Comparison of ENCODE assay signal across 1 cellular context in the genomic region with DNA sequence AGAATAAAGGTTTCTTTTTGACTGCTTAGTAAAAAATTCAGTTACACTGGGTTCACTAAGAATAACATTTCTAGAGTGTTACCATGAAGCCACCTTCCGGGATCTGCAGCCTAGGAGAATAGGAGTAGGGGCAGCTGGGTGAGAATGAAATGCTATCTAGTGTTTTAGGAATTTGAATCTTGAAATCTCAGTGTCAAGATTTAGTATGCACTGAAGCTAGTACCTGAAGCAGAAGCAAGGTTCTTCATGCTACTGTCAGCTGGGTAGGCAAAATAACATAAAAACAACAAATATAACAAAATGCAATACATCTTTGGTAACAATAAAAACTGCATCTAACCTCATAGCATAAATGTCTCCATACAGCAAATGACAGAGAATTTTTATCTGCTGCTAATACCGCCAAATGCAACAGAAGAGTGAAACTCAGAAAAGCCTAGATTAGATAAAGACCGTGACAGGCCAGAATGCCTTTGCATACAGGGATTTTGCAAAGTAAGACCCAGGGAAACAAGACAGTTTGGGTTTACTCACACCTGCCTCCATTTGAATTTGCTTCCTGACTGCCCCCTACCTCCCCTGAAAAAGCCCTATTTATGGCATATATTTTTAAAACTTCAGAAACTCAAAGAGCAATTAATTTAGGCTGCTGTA.
TF ChIP-seq lines count a peak whose summit lies in the region.

No MANE protein-coding gene starts in this region.

TF ChIP-seq in GM23338, 12 proteins besides CTCF, POLR2A, EP300 and RAD21:
- TF ChIP-seq ZNF462 (CRISPR knock-in tag; IDR thresholded peaks at IDR 0.05) (no peak), EZH2 (IDR thresholded peaks at IDR 0.05; ENCODE audit: low read depth, unreplicated experiment) (no peak), CREB1 (CRISPR knock-in tag; IDR thresholded peaks at IDR 0.05; ENCODE audit: low read depth) (no peak), ZNF114 (CRISPR knock-in tag; IDR thresholded peaks at IDR 0.05) (no peak), JUNB (IDR thresholded peaks at IDR 0.05; ENCODE audit: unreplicated experiment) (no peak), ZNF331 (CRISPR knock-in tag; IDR thresholded peaks at IDR 0.05; ENCODE audit: low read depth) (no peak), ETS1 (IDR thresholded peaks at IDR 0.05) (no peak), NANOG (IDR thresholded peaks at IDR 0.05; ENCODE audit: borderline replicate concordance) (no peak), EZH2phosphoT487 (IDR thresholded peaks at IDR 0.05; ENCODE audit: unreplicated experiment) (no peak), STAT1 (IDR thresholded peaks at IDR 0.05; ENCODE audit: unreplicated experiment) (no peak), POLR2AphosphoS5 (IDR thresholded peaks at IDR 0.05; ENCODE audit: low read depth) (no peak)
- TF ChIP-seq, protein P1, sequence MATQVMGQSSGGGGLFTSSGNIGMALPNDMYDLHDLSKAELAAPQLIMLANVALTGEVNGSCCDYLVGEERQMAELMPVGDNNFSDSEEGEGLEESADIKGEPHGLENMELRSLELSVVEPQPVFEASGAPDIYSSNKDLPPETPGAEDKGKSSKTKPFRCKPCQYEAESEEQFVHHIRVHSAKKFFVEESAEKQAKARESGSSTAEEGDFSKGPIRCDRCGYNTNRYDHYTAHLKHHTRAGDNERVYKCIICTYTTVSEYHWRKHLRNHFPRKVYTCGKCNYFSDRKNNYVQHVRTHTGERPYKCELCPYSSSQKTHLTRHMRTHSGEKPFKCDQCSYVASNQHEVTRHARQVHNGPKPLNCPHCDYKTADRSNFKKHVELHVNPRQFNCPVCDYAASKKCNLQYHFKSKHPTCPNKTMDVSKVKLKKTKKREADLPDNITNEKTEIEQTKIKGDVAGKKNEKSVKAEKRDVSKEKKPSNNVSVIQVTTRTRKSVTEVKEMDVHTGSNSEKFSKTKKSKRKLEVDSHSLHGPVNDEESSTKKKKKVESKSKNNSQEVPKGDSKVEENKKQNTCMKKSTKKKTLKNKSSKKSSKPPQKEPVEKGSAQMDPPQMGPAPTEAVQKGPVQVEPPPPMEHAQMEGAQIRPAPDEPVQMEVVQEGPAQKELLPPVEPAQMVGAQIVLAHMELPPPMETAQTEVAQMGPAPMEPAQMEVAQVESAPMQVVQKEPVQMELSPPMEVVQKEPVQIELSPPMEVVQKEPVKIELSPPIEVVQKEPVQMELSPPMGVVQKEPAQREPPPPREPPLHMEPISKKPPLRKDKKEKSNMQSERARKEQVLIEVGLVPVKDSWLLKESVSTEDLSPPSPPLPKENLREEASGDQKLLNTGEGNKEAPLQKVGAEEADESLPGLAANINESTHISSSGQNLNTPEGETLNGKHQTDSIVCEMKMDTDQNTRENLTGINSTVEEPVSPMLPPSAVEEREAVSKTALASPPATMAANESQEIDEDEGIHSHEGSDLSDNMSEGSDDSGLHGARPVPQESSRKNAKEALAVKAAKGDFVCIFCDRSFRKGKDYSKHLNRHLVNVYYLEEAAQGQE (IDR thresholded peaks at IDR 0.05; ENCODE audit: unreplicated experiment) = no peak
